In the genomic region with DNA sequence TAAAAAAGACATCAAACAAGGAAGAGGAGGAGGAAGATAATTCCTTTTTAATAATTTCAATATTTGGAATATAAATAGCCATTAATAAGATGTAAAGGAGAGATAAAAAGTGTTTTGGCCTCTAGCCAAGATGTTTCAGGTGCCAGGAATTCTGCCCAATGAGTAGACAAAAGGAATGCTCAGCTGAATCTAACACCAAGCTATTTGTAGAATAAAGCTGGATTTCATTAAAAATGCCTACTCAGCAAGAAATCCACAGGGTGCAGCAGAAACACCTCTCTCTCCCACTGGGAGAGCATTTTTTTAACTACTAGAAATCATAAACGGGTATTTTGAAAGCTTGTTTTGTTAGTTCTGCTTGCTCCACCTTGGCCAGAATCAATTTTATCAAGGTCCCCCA, we compare ENCODE assay signal across 20 cellular contexts. TPM values are rescaled to one million over a fixed set of nuclear protein-coding genes. Genes with fewer than 3 reads are reported as not detected.
"Had no signal": no experiment of that assay in that cellular context is flagged by ENCODE, and none has a peak within 500 bp of the region (broad histone marks: within the 10 kb centered on the region; RNA-seq: fewer than 3 reads in every experiment).

No MANE protein-coding gene starts in this region.

- H3K9me3 ChIP-seq: ascending aorta, mucosa of descending colon, thyroid gland had no signal

- H3K4me1 ChIP-seq: ascending aorta had no signal

- H3K27ac ChIP-seq: ascending aorta, cardiac muscle cell, dorsolateral prefrontal cortex, thyroid gland, WERI-Rb-1 had no signal

- H3K4me1 Mint-ChIP-seq: naive B cell had no signal

- H3K36me3 Mint-ChIP-seq: naive B cell had no signal

- H3K36me3 ChIP-seq: ascending aorta, cardiac muscle cell, thyroid gland, WERI-Rb-1 had no signal

- DNase-seq: activated CD4-positive, alpha-beta T cell treated with anti-CD3 and anti-CD28 coated beads for 1 hour; activated effector memory CD4-positive, alpha-beta T cell treated with anti-CD3 and anti-CD28 coated beads, Interleukin-2, amount 50 U/mL, for 16 hours; activated naive CD4-positive, alpha-beta T cell treated with anti-CD3 and anti-CD28 coated beads, Interleukin-2, amount 50 U/mL, for 16 hours; activated T-cell treated with anti-CD3 and anti-CD28 coated beads, Interleukin-2, amount 50 U/mL, for 72 hours; dorsolateral prefrontal cortex; mesenchymal stem cell; mucosa of descending colon; naive B cell; retina; stimulated activated naive CD4-positive, alpha-beta T cell treated with Interleukin-2 at 50 U/mL for 16 hours; thyroid gland; WERI-Rb-1 had no signal

- H3K27me3 ChIP-seq: ascending aorta, thyroid gland had no signal

- H3K4me3 Mint-ChIP-seq: activated T-cell treated with anti-CD3 and anti-CD28 coated beads, Interleukin-2, amount 50 U/mL, for 72 hours; naive B cell; neural crest cell had no signal

- H3K9me3 Mint-ChIP-seq: naive B cell, neural crest cell had no signal

- H3K4me3 ChIP-seq: ascending aorta, cardiac muscle cell, dorsolateral prefrontal cortex, mucosa of descending colon, thyroid gland had no signal

- H3K27ac Mint-ChIP-seq: activated T-cell treated with anti-CD3 and anti-CD28 coated beads, Interleukin-2, amount 50 U/mL, for 72 hours; naive B cell had no signal

- ATAC-seq: activated T-cell treated with anti-CD3 and anti-CD28 coated beads, Interleukin-2, amount 50 U/mL, for 72 hours; mucosa of descending colon had no signal

RNA-seq across cellular contexts. Expression of gene STAB2, which starts 4.1 kb away (rescaled TPM):
- total RNA-seq: activated CD8-positive, alpha-beta memory T cell treated with anti-CD3 and anti-CD28 coated beads for 36 hours; activated T-cell treated with anti-CD3 and anti-CD28 coated beads, Interleukin-2, amount 50 U/mL, for 72 hours; ascending aorta; epithelial cell of proximal tubule; frontal cortex; kidney epithelial cell; neural crest cell; T-helper 2 cell treated with Interferon-gamma antibody and Interleukin-4, amounts not matched to agents 100 ng/mL and 5 ng/mL, for 36 hours had no signal
- polyA plus RNA-seq: cardiac muscle cell had no signal
